Comparison of ENCODE assay signal across 16 cellular contexts in the genomic region with DNA sequence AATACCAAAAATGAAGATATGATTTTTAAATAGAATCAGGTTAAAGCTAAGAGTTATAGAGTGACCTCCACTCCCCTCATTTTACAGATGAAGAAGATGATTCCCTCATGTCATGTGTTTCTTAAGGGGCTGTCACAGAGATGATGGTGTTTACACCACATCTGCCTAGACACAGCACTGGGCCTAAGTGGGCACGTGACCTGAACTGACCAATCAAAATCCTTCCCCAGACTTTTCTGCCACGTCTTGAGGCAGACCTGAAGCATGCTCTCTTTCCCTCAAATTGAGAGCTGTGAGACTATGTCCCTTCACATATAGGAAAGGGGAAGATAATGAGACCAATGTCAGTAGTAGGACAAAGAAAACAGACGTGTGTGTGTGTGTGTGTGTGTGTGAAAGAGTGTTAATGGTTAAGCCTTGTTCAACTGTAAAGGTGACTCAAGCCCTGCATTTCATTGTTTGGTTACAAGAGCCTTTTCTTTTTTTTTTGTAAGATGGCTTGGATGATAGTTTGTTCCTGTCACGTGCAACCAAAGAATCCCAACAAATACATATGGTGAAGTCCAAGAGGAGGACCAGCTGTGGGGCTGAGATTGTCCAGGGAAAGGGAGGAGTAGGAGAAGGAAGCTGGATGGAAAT.
"Had no signal": no experiment of that assay in that cellular context is flagged by ENCODE, and none has a peak within 500 bp of the region (broad histone marks: within the 10 kb centered on the region; RNA-seq: fewer than 3 reads in every experiment).

No MANE protein-coding gene starts in this region.

- ATAC-seq: activated T-cell treated with anti-CD3 and anti-CD28 coated beads, Interleukin-2, amount 50 U/mL, for 4 hours; foreskin keratinocyte; heart left ventricle; lower lobe of right lung had no signal

- H3K4me1 ChIP-seq: ascending aorta, lower lobe of right lung, right atrium auricular region, thyroid gland, vagina had no signal

- H3K4me3 ChIP-seq: ascending aorta, dorsolateral prefrontal cortex, heart left ventricle, lower lobe of right lung, right atrium auricular region, thyroid gland, vagina had no signal

- H3K9me3 ChIP-seq: ascending aorta, heart left ventricle, lower lobe of right lung, right atrium auricular region, thyroid gland, vagina had no signal

- H3K9me3 Mint-ChIP-seq: activated T-cell treated with anti-CD3 and anti-CD28 coated beads, Interleukin-2, amount 50 U/mL, for 4 hours had no signal

- H3K27me3 ChIP-seq: ascending aorta, dorsolateral prefrontal cortex, foreskin keratinocyte, heart left ventricle, right atrium auricular region, thyroid gland, vagina had no signal

- H3K4me3 Mint-ChIP-seq: activated T-cell treated with anti-CD3 and anti-CD28 coated beads, Interleukin-2, amount 50 U/mL, for 4 hours had no signal

- DNase-seq: activated CD4-positive, CD25-positive, alpha-beta regulatory T cell; activated naive CD4-positive, alpha-beta T cell; activated T-cell treated with anti-CD3 and anti-CD28 coated beads, Interleukin-2, amount 50 U/mL, for 4 hours; dorsolateral prefrontal cortex; foreskin keratinocyte; heart left ventricle; lower lobe of right lung; midbrain; small intestine; T-helper 2 cell; thyroid gland had no signal

- FAIRE-seq: bronchial epithelial cell, small intestine, TTC549 had no signal

- H3K36me3 ChIP-seq: ascending aorta, right atrium auricular region, vagina had no signal

- H3K27ac ChIP-seq: ascending aorta, foreskin keratinocyte, heart left ventricle, lower lobe of right lung, right atrium auricular region, thyroid gland, vagina had no signal
